Comparison of ENCODE assay signal across 8 cellular contexts in genomic region chr11:61567286-61568061, GRCh38. TPM values are rescaled to one million over a fixed set of nuclear protein-coding genes. Genes with fewer than 3 reads are reported as not detected.
DNase-seq lines count a peak whose midpoint lies in the region; ATAC-seq and TF ChIP-seq lines count a peak whose summit lies in the region.

No MANE protein-coding gene starts in this region.

- H3K4me3 Mint-ChIP-seq in activated T-cell treated with anti-CD3 and anti-CD28 coated beads, Interleukin-2, amount 50 U/mL, for 4 hours, result no peak overlapping the region
- peak overlapping the region; percentile 19 to 65 (median 34) for H3K4me3 Mint-ChIP-seq in nephron

- intact Hi-C loops in PC-3 (cut with micrococcal nuclease), result no loop called here

- H3K27me3 Mint-ChIP-seq in activated T-cell treated with anti-CD3 and anti-CD28 coated beads, Interleukin-2, amount 50 U/mL, for 4 hours (ENCODE audit: low read depth), result peaks cover 75% of the 10 kb centered on the region
- peaks cover 71% of the 10 kb centered on the region for H3K27me3 Mint-ChIP-seq in nephron (ENCODE audit: low read depth)

- 0 out of 2 replicates have a peak, but pooled peaks cover 6% of the 10 kb centered on the region for H4K20me1 ChIP-seq in PC-3 (ENCODE audit: low read length)

- peak; percentile 69 for ATAC-seq in PC-3
- peak; percentile 77 to 78 for ATAC-seq in activated T-cell treated with anti-CD3 and anti-CD28 coated beads, Interleukin-2, amount 50 U/mL, for 4 hours
- ATAC-seq in stimulated activated naive CD8-positive, alpha-beta T cell treated with anti-CD3 and anti-CD28 coated beads, Interleukin-15, Interleukin-2, amounts not matched to agents 100 U/mL and 50 U/mL, for 24 hours, result peak; percentile 66

- H3K9me3 Mint-ChIP-seq in activated T-cell treated with anti-CD3 and anti-CD28 coated beads, Interleukin-2, amount 50 U/mL, for 4 hours, result no peaks in the 10 kb centered on the region
- peaks cover 3% of the 10 kb centered on the region for H3K9me3 Mint-ChIP-seq in nephron

- no peaks in the 10 kb centered on the region for H3K36me3 Mint-ChIP-seq in activated T-cell treated with anti-CD3 and anti-CD28 coated beads, Interleukin-2, amount 50 U/mL, for 4 hours (ENCODE audit: insufficient read depth)
- H3K36me3 Mint-ChIP-seq in nephron (ENCODE audit: low read depth), result no peaks in the 10 kb centered on the region

- no peak overlapping the region for H3K4me3 ChIP-seq in PC-3 (ENCODE audit: low read length)

- no peaks in the 10 kb centered on the region for H3F3A ChIP-seq in PC-3 (ENCODE audit: low read length, unreplicated experiment)

- no peak overlapping the region for H2AFZ ChIP-seq in PC-3 (ENCODE audit: low read length)

- no peaks in the 10 kb centered on the region for H3K36me3 ChIP-seq in PC-3 (ENCODE audit: low read depth, low read length)

- H3K79me2 ChIP-seq in PC-3 (ENCODE audit: low read length), result no peaks in the 10 kb centered on the region

- DNase-seq in GM19240 (ENCODE audit: insufficient read length, low spot score) (peak; percentile 76), PC-3 (peak; percentile 81), fibroblast of peridontal ligament (ENCODE audit: extremely low read depth) (peak; percentile 69), NCI-H1694 treated with DMSO at 0.1 percent for 48 hours (lab: John Stamatoyannopoulos, UW) (no peak), COR-L47 (lab: John Stamatoyannopoulos, UW) (no peak)
- peak; percentile 55 for DNase-seq in activated T-cell treated with anti-CD3 and anti-CD28 coated beads, Interleukin-2, amount 50 U/mL, for 4 hours
- DNase-seq in stimulated activated naive CD8-positive, alpha-beta T cell treated with anti-CD3 and anti-CD28 coated beads, Interleukin-15, Interleukin-2, amounts not matched to agents 100 U/mL and 50 U/mL, for 24 hours, result peak; percentile 84

- no peak overlapping the region for H3K9ac ChIP-seq in PC-3 (ENCODE audit: low read length)

- no TSS peak for BruUV-seq in PC-3 (replicated peaks; lab: Mats Ljungman, UMichigan)

- POLR2A ChIA-PET in PC-3 (lab: Charles Lee; ENCODE audit: unreplicated experiment), result no interaction called here

- no peaks in the 10 kb centered on the region for H3K9me3 ChIP-seq in PC-3 (ENCODE audit: low read length)

- no peaks in the 10 kb centered on the region for H3K9me2 ChIP-seq in PC-3 (replicated peaks; ENCODE audit: low read length)

- H3K4me1 ChIP-seq in PC-3 (ENCODE audit: insufficient read depth, low read length), result no peaks in the 10 kb centered on the region

- peak; percentile 63; the same call in 1 of the 2 replicates for TF ChIP-seq CTCF in PC-3 (conservative IDR thresholded peaks at IDR 0.05; ENCODE audit: low read depth, low read length)
- TF ChIP-seq CTCF in nephron (IDR thresholded peaks at IDR 0.05; ENCODE audit: unreplicated experiment in 3 of 3), result peak; percentile 81 to 95 (median 83)

- H3K27ac ChIP-seq in PC-3 (ENCODE audit: low read length), result no peak overlapping the region

- no peak overlapping the region for H3K4me2 ChIP-seq in PC-3 (ENCODE audit: low read length)

- no peak overlapping the region for H3K27ac Mint-ChIP-seq in nephron

- H3K4me1 Mint-ChIP-seq in activated T-cell treated with anti-CD3 and anti-CD28 coated beads, Interleukin-2, amount 50 U/mL, for 4 hours (ENCODE audit: low read depth), result no peaks in the 10 kb centered on the region
- H3K4me1 Mint-ChIP-seq in nephron, result peaks cover 5% of the 10 kb centered on the region

- no peaks in the 10 kb centered on the region for H3K27me3 ChIP-seq in PC-3 (ENCODE audit: low read length)

- CTCF ChIA-PET in PC-3 (lab: Charles Lee), result interaction anchor here (0.6 to 1.1 kb wide), 2 partner anchors 22 to 54 kb away, joined by 3 to 4 read pairs; no protein-coding TSS in a partner anchor

RNA-seq across cellular contexts. Expression of gene SYT7, which starts 13.4 kb away (rescaled TPM):
- total RNA-seq in PC-3 (2014; rRNA removed), result 21.5 and 23.2 TPM in 2 replicates
- under 1 TPM; 0.35 to 0.66 (median 0.38) TPM for total RNA-seq in activated T-cell treated with anti-CD3 and anti-CD28 coated beads, Interleukin-2, amount 50 U/mL, for 4 hours

RNA-seq across cellular contexts. Expression of gene LRRC10B, which starts 58.9 kb away (rescaled TPM):
- 0.55 TPM in 1 of 2 replicates, not detected in the other for total RNA-seq in PC-3 (2014; rRNA removed)
- total RNA-seq in activated T-cell treated with anti-CD3 and anti-CD28 coated beads, Interleukin-2, amount 50 U/mL, for 4 hours, result not detected

Comparison
In these comparisons a context has a peak if more than half of its experiments do, and no peak if none do; other contexts are left out.
1. DNase-seq: peak in GM19240 (single experiment), PC-3 (single experiment), activated T-cell treated with anti-CD3 and anti-CD28 coated beads, Interleukin-2, amount 50 U/mL, for 4 hours (single experiment), fibroblast of peridontal ligament (single experiment) and stimulated activated naive CD8-positive, alpha-beta T cell treated with anti-CD3 and anti-CD28 coated beads, Interleukin-15, Interleukin-2, amounts not matched to agents 100 U/mL and 50 U/mL, for 24 hours (single experiment); none in NCI-H1694 treated with DMSO at 0.1 percent for 48 hours (single experiment) and COR-L47 (single experiment).
2. RNA of gene SYT7, which starts 13.4 kb away (total RNA-seq): 21.5 to 23.2 TPM in PC-3; 0.35 to 0.66 TPM in activated T-cell treated with anti-CD3 and anti-CD28 coated beads, Interleukin-2, amount 50 U/mL, for 4 hours; every median in the first group is over 10 times any median in the second.
3. Peak in every context shown above with its lines, with median percentiles within 50 percentile points of each other: ATAC-seq.